In the genomic region with DNA sequence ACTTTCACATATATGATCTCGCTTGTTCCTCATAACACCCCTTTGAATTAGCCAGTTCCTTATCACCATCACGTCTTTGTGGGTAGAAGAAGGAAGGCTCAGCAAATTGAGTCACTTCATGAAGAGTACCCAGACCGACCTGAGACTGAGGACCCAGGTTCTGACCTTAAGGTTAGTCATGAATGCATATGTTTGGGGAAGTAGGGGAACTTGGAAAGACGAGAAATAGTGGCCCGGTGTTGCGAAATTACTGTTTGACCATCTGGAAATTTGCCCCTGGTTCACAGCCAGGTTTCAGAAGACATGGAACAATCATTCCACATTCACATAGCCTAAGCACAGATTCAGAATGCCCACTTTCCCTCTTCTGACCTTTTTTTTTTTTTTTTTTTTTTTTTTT, we compare ENCODE assay signal across 13 cellular contexts. TPM values are rescaled to one million over a fixed set of nuclear protein-coding genes. Genes with fewer than 3 reads are reported as not detected.
DNase-seq lines count a peak whose midpoint lies in the region; ATAC-seq and TF ChIP-seq lines count a peak whose summit lies in the region.
"Had no signal": no experiment of that assay in that cellular context is flagged by ENCODE, and none has a peak within 500 bp of the region (broad histone marks: within the 10 kb centered on the region; RNA-seq: fewer than 3 reads in every experiment).

No MANE protein-coding gene starts in this region.

- no peak overlapping the region for H3K27ac Mint-ChIP-seq in endodermal cell
- H3K27ac Mint-ChIP-seq: memory B cell had no signal

- H3K27ac ChIP-seq in foreskin keratinocyte (peak overlapping the region; percentile 90), psoas muscle (no peak overlapping the region), caudate nucleus (ENCODE audit: low read depth, low read length) (no peak overlapping the region), endodermal cell (ENCODE audit: low read depth, low read length) (no peak overlapping the region)

- H3K4me1 Mint-ChIP-seq in endodermal cell: peaks cover 44% of the 10 kb centered on the region
- H3K4me1 Mint-ChIP-seq: memory B cell had no signal

- no peak overlapping the region for H3K4me3 Mint-ChIP-seq in endodermal cell
- H3K4me3 Mint-ChIP-seq: memory B cell had no signal

- peak; percentile 93 for DNase-seq in ELR (ENCODE audit: low read depth)
- DNase-seq in SKM-1 (lab: John Stamatoyannopoulos, UW; ENCODE audit: unreplicated experiment): peak; percentile 74
- DNase-seq in foreskin keratinocyte: peak; percentile 61 to 65
- peak; percentile 46 to 62 for DNase-seq in psoas muscle
- DNase-seq in caudate nucleus (lab: John Stamatoyannopoulos, UW): no peak
- no peak for DNase-seq in endodermal cell
- DNase-seq in hypothalamus (lab: John Stamatoyannopoulos, UW): no peak
- no peak for DNase-seq in middle frontal gyrus (ENCODE audit: extremely low spot score, low spot score)
- DNase-seq: dorsolateral prefrontal cortex; NCI-H1436 treated with DMSO at 0.1 percent for 48 hours; SK-N-SH; stimulated activated CD4-positive, alpha-beta T cell treated with anti-CD3 and anti-CD28 coated beads, Interleukin-2, amount 100 ng/mL, for 24 hours had no signal

- no peaks in the 10 kb centered on the region for H3K36me3 Mint-ChIP-seq in endodermal cell (ENCODE audit: low read depth)
- H3K36me3 Mint-ChIP-seq: memory B cell had no signal

- H3K4me3 ChIP-seq in psoas muscle (no peak overlapping the region), endodermal cell (ENCODE audit: low read length) (no peak overlapping the region)
- H3K4me3 ChIP-seq: dorsolateral prefrontal cortex had no signal

- TF ChIP-seq CTCF in foreskin keratinocyte (conservative IDR thresholded peaks at IDR 0.05) (no peak), psoas muscle (IDR thresholded peaks at IDR 0.05) (no peak), endodermal cell (conservative IDR thresholded peaks at IDR 0.05) (no peak)

- H3K9ac ChIP-seq in endodermal cell (ENCODE audit: extremely low read depth, low read length, poor library complexity, severe bottlenecking): no peak overlapping the region
- H3K9ac ChIP-seq: SK-N-SH had no signal

- intact Hi-C loops in psoas muscle (cut with DNase I): no loop called here

- H3K36me3 ChIP-seq in psoas muscle (ENCODE audit: insufficient read depth in 1 of 2, low read depth in 1 of 2) (no peaks in the 10 kb centered on the region), endodermal cell (ENCODE audit: control insufficient read depth, insufficient read depth, low read length) (no peaks in the 10 kb centered on the region)

- ATAC-seq in foreskin keratinocyte (no peak), psoas muscle (peak in 2 of 4 donors; percentile 31 to 50)

- H3K9me3 ChIP-seq in psoas muscle (no peaks in the 10 kb centered on the region), endodermal cell (ENCODE audit: control insufficient read depth, low read length) (no peaks in the 10 kb centered on the region)
- H3K9me3 ChIP-seq: SK-N-SH had no signal

- H3K4me1 ChIP-seq in foreskin keratinocyte (peaks cover 32% of the 10 kb centered on the region), psoas muscle (no peaks in the 10 kb centered on the region), endodermal cell (ENCODE audit: control insufficient read depth, insufficient read depth, low read length) (peaks cover 8% of the 10 kb centered on the region)

- H3K27me3 ChIP-seq in foreskin keratinocyte: no peaks in the 10 kb centered on the region
- no peaks in the 10 kb centered on the region for H3K27me3 ChIP-seq in psoas muscle (ENCODE audit: insufficient read depth in 3 of 3, low read length in 2 of 3)
- H3K27me3 ChIP-seq in endodermal cell (ENCODE audit: control insufficient read depth, insufficient read depth, low read length, poor library complexity, severe bottlenecking): peaks cover 14% of the 10 kb centered on the region
- H3K27me3 ChIP-seq: dorsolateral prefrontal cortex had no signal

- H3K9me3 Mint-ChIP-seq in endodermal cell: no peaks in the 10 kb centered on the region
- H3K9me3 Mint-ChIP-seq: memory B cell had no signal

- peaks cover 39% of the 10 kb centered on the region for H3K27me3 Mint-ChIP-seq in endodermal cell (ENCODE audit: insufficient read depth)
- H3K27me3 Mint-ChIP-seq: memory B cell had no signal

- 60 to 62% (median 62%) methylated on average over 6 of the region's 6 CpGs for WGBS in psoas muscle, 3 donors
- WGBS in endodermal cell (ENCODE audit: insufficient coverage in 1 of 2, insufficient read length in 1 of 2), 2 experiments: 65 to 93% methylated on average over 2 to 6 of the region's 6 CpGs

RNA-seq across cellular contexts. Expression of gene MEIS1, which starts 59.8 kb away (rescaled TPM):
- 9.0 and 9.2 TPM in 2 replicates for total RNA-seq in foreskin keratinocyte
- polyA plus RNA-seq in foreskin keratinocyte: 3.2 and 5.0 TPM in 2 replicates
- 1 to 10 TPM in 3 of 4 donors, under 1 TPM in 1; 0.77 to 6.8 (median 4.0) TPM for total RNA-seq in psoas muscle
- polyA plus RNA-seq in psoas muscle: 1 to 10 TPM; 2.0 to 5.3 (median 2.1) TPM
- 1 to 10 TPM; 1.8 to 2.3 TPM for total RNA-seq in endodermal cell
- polyA plus RNA-seq in endodermal cell (2013, experiment 1 of 2): 80.5 TPM
- 81.9 TPM for polyA plus RNA-seq in endodermal cell (2013, experiment 2 of 2)

Comparison
In these comparisons a context has a peak if more than half of its experiments do, and no peak if none do; other contexts are left out.
1. DNase-seq: peak in ELR (single experiment), SKM-1 (single experiment), foreskin keratinocyte (2 of 2) and psoas muscle (2 of 2); none in caudate nucleus (0 of 61), endodermal cell (single experiment), hypothalamus (0 of 51) and middle frontal gyrus (single experiment).